21 cellular contexts compared by ENCODE assay signal in genomic region chr10:27341001-27341400, GRCh38.
"Had no signal": no experiment of that assay in that cellular context is flagged by ENCODE, and none has a peak within 500 bp of the region (broad histone marks: within the 10 kb centered on the region; RNA-seq: fewer than 3 reads in every experiment).

No MANE protein-coding gene starts in this region.

- H3K4me1 ChIP-seq: body of pancreas, foreskin keratinocyte, left lung, testis had no signal

- H2AFZ ChIP-seq: neural progenitor cell had no signal

- H3K36me3 ChIP-seq: cardiac muscle cell, left lung, neural progenitor cell had no signal

- ATAC-seq: activated T-cell treated with anti-CD3 and anti-CD28 coated beads, Interleukin-2, amount 50 U/mL, for 72 hours; body of pancreas; foreskin keratinocyte; left lung; naive thymus-derived CD4-positive, alpha-beta T cell; sciatic nerve; stimulated activated naive B cell treated with anti-CD40 and anti-IgM and Interleukin-4, amounts not matched to agents 10 μg/mL and 1 μg/mL and 100 μg/mL, for 72 hours; T-helper 17 cell had no signal

- H3K4me3 ChIP-seq: body of pancreas, cardiac muscle cell, left lung, neural progenitor cell, testis had no signal

- DNase-seq: activated CD4-positive, alpha-beta memory T cell treated with anti-CD3 and anti-CD28 coated beads for 36 hours; activated CD4-positive, alpha-beta T cell treated with anti-CD3 and anti-CD28 coated beads for 4 hours; activated CD4-positive, CD25-positive, alpha-beta regulatory T cell; activated effector memory CD4-positive, alpha-beta T cell treated with Interleukin-2 at 50 U/mL for 16 hours; activated naive CD4-positive, alpha-beta T cell treated with anti-CD3 and anti-CD28 coated beads for 36 hours; activated naive CD8-positive, alpha-beta T cell treated with anti-CD3 and anti-CD28 coated beads, Interleukin-2, amount 10 ng/mL, durations not matched to agents 7 days and 5 days; activated T-cell treated with anti-CD3 and anti-CD28 coated beads, Interleukin-2, amount 50 U/mL, for 72 hours; body of pancreas; effector CD4-positive, alpha-beta T cell; erythroblast; foreskin keratinocyte; left lung; naive thymus-derived CD4-positive, alpha-beta T cell; small intestine; stimulated activated CD8-positive, alpha-beta memory T cell treated with anti-CD3 and anti-CD28 coated beads, Interleukin-4, amount 100 ng/mL, for 48 hours; stimulated activated naive B cell treated with anti-CD40 and anti-IgM and Interleukin-4, amounts not matched to agents 10 μg/mL and 1 μg/mL and 100 μg/mL, for 72 hours; T-helper 17 cell; testis had no signal

- H3K27ac ChIP-seq: body of pancreas, cardiac muscle cell, foreskin keratinocyte, left lung, neural progenitor cell, testis had no signal

- H3K9ac ChIP-seq: neural progenitor cell had no signal

- H3K27me3 ChIP-seq: body of pancreas, left lung, neural progenitor cell, testis had no signal

- H3K9me3 ChIP-seq: body of pancreas, left lung, testis had no signal

- H3K4me2 ChIP-seq: neural progenitor cell had no signal
